In the genomic region with DNA sequence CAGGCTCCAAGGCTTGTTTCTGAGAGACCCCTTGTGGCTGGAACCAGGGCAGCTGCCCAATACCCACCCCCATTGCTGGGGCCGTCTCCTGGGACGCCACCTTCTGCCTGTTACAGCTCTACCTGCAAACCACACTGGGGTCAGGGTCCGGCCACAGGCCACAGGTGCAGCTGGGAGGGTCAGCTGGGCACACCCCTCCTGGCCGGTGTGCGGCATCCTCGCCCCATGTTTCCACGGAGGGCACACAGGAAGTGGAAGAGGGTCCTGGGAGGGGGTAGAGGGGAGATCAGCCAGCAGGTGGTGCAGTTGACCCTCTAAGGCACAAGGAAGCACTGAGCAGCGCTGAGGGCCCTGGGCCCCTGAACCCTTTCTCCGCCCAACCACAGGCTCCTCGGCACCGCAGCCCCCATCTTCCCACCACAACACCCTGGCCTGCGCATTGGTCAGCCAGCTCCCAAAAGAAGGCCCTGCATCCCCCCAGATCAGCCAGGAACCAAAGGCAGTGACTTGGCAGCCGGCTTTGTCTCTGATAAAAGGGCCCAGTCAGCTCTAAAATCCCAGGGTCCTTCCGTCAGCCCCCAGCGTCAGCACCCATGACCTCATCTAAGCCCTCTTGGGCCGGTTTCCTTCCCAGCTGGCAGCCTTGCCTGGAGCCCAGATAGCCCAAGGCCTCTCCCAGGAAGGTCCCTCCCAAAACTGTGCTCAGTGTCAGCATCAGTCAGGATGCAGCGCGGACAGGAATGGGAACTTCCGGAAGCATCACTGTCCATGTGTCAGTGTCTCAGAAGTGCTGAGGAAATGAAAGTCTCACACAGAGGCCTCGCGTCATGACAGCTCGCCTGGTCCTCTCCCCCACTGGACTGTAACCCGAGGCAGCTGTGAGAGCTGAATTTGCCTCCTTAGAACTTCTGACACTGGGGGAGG, we compare ENCODE assay signal across 8 cellular contexts. TPM values are rescaled to one million over a fixed set of nuclear protein-coding genes. Genes with fewer than 3 reads are reported as not detected.
DNase-seq lines count a peak whose midpoint lies in the region; ATAC-seq and TF ChIP-seq lines count a peak whose summit lies in the region.

No MANE protein-coding gene starts in this region.

- DNase-seq in BE2C: peak; percentile 68
- DNase-seq in HFFc6: no peak
- peak; percentile 78 for DNase-seq in left kidney (ENCODE audit: low read depth, low spot score)
- no peak for DNase-seq in G401 (ENCODE audit: low spot score)
- DNase-seq in MM.1S: no peak

- H4K20me1 ChIP-seq in MM.1S (ENCODE audit: insufficient read depth, low read length): no peaks in the 10 kb centered on the region

- H3K27ac ChIP-seq in MM.1S (ENCODE audit: low read length): no peak overlapping the region

- H3K4me1 ChIP-seq in BE2C (no peaks in the 10 kb centered on the region), MM.1S (ENCODE audit: low read length) (no peaks in the 10 kb centered on the region)

- H3K4me2 ChIP-seq in MM.1S (ENCODE audit: low read depth, low read length): no peak overlapping the region; the same call in 1 of the 2 replicates

- H3K4me3 Mint-ChIP-seq in HFFc6: no peak overlapping the region
- peak overlapping the region; percentile 15 for H3K4me3 Mint-ChIP-seq in activated naive CD4-positive, alpha-beta T cell treated with anti-CD3 and anti-CD28 coated beads, Interleukin-2, amount 50 U/mL, for 24 hours

- in situ Hi-C loops in G401 (cut with HindIII; ENCODE audit: low sequenced_read_pairs): no loop called here

- peaks cover 2% of the 10 kb centered on the region for H3K27me3 Mint-ChIP-seq in HFFc6 (ENCODE audit: insufficient read depth)
- peaks cover 14% of the 10 kb centered on the region for H3K27me3 Mint-ChIP-seq in activated naive CD4-positive, alpha-beta T cell treated with anti-CD3 and anti-CD28 coated beads, Interleukin-2, amount 50 U/mL, for 24 hours

- H3K4me3 ChIP-seq in BE2C (ENCODE audit: low read depth, low read length) (peak overlapping the region; percentile 36; the same call in 1 of the 2 replicates), MM.1S (ENCODE audit: low read length) (no peak overlapping the region)

- peaks cover 27% of the 10 kb centered on the region for H3K27me3 ChIP-seq in BE2C
- H3K27me3 ChIP-seq in MM.1S (replicated peaks; ENCODE audit: insufficient read depth, low read length): no peaks in the 10 kb centered on the region

- no peaks in the 10 kb centered on the region for H3K79me2 ChIP-seq in MM.1S (ENCODE audit: low read length)

- H3K4me1 Mint-ChIP-seq in HFFc6 (ENCODE audit: low read depth): peaks cover 5% of the 10 kb centered on the region
- H3K4me1 Mint-ChIP-seq in activated naive CD4-positive, alpha-beta T cell treated with anti-CD3 and anti-CD28 coated beads, Interleukin-2, amount 50 U/mL, for 24 hours: peaks cover 7% of the 10 kb centered on the region

- no peaks in the 10 kb centered on the region for H3K9me2 ChIP-seq in MM.1S (replicated peaks; ENCODE audit: insufficient read depth, low read length)

- peak; percentile 72 for TF ChIP-seq CTCF in BE2C (IDR thresholded peaks at IDR 0.05; ENCODE audit: low read depth, low read length)
- TF ChIP-seq CTCF in HFFc6 (IDR thresholded peaks at IDR 0.05): peak; percentile 28; the same call in 1 of the 2 replicates
- no peak; the same call in none of the 2 replicates for TF ChIP-seq CTCF in MM.1S (IDR thresholded peaks at IDR 0.05; ENCODE audit: low read length)

- H3F3A ChIP-seq in MM.1S (ENCODE audit: insufficient read depth, low read length): no peaks in the 10 kb centered on the region

- no peaks in the 10 kb centered on the region for H3K36me3 Mint-ChIP-seq in HFFc6 (ENCODE audit: low read depth)
- H3K36me3 Mint-ChIP-seq in activated naive CD4-positive, alpha-beta T cell treated with anti-CD3 and anti-CD28 coated beads, Interleukin-2, amount 50 U/mL, for 24 hours: no peaks in the 10 kb centered on the region

- no peak for ATAC-seq in HG02759 (IDR thresholded peaks at IDR 0.05; ENCODE audit: unreplicated experiment)
- no peak for ATAC-seq in GM21825 (IDR thresholded peaks at IDR 0.05; ENCODE audit: unreplicated experiment)

- no peaks in the 10 kb centered on the region for H3K9me3 Mint-ChIP-seq in HFFc6
- no peaks in the 10 kb centered on the region for H3K9me3 Mint-ChIP-seq in activated naive CD4-positive, alpha-beta T cell treated with anti-CD3 and anti-CD28 coated beads, Interleukin-2, amount 50 U/mL, for 24 hours

- H3K27ac Mint-ChIP-seq in HFFc6: no peak overlapping the region
- no peak overlapping the region for H3K27ac Mint-ChIP-seq in activated naive CD4-positive, alpha-beta T cell treated with anti-CD3 and anti-CD28 coated beads, Interleukin-2, amount 50 U/mL, for 24 hours

- H3K9ac ChIP-seq in MM.1S (ENCODE audit: low read length): no peak overlapping the region

- H3K36me3 ChIP-seq in BE2C: no peaks in the 10 kb centered on the region
- no peaks in the 10 kb centered on the region for H3K36me3 ChIP-seq in MM.1S (replicated peaks; ENCODE audit: insufficient read depth, low read length)

- no peak overlapping the region for H2AFZ ChIP-seq in MM.1S (ENCODE audit: low read length)

- H3K9me3 ChIP-seq in BE2C (no peaks in the 10 kb centered on the region), MM.1S (replicated peaks; ENCODE audit: insufficient read depth, low read length) (no peaks in the 10 kb centered on the region)

RNA-seq across cellular contexts. Expression of a gene that starts 1.7 kb away (rescaled TPM):
- polyA plus RNA-seq in BE2C (2012; ENCODE audit: insufficient read depth, insufficient read length, low read depth): 0.43 TPM
- total RNA-seq in HFFc6 (2021; fragmentation: NEBNext Ultra II Directional; extraction: Animal tissue kit (Norgen Biotek cat#: 25700)): under 1 TPM in 5 of 6 experiments, not detected in 1; 0.19 to 0.46 (median 0.41) TPM
- total RNA-seq in G401 (2014; rRNA removed; shearing (Covaris generic)): 5.1 and 9.4 TPM in 2 replicates

RNA-seq across cellular contexts. Expression of a gene that starts 22.0 kb away (rescaled TPM):
- polyA plus RNA-seq in BE2C (2012; ENCODE audit: insufficient read depth, insufficient read length, low read depth): 1.8 TPM
- under 1 TPM in 4 of 6 experiments, not detected in 2; 0.05 to 0.14 (median 0.12) TPM for total RNA-seq in HFFc6 (2021; fragmentation: NEBNext Ultra II Directional; extraction: Animal tissue kit (Norgen Biotek cat#: 25700))
- 0.07 TPM in 1 of 2 replicates, not detected in the other for total RNA-seq in G401 (2014; rRNA removed; shearing (Covaris generic))

RNA-seq across cellular contexts. Expression of a gene that starts 43.0 kb away (rescaled TPM):
- polyA plus RNA-seq in BE2C (2012; ENCODE audit: insufficient read depth, insufficient read length, low read depth): 46.4 TPM
- total RNA-seq in HFFc6 (2021; fragmentation: NEBNext Ultra II Directional; extraction: Animal tissue kit (Norgen Biotek cat#: 25700)): 10 to 100 TPM; 27.3 to 34.3 (median 28.6) TPM
- total RNA-seq in G401 (2014; rRNA removed; shearing (Covaris generic)): 65.1 and 71.4 TPM in 2 replicates

Comparison
In these comparisons a context has a peak if more than half of its experiments do, and no peak if none do; other contexts are left out.
1. DNase-seq: peak in BE2C (single experiment) and left kidney (single experiment); none in HFFc6 (single experiment), G401 (single experiment) and MM.1S (single experiment).